Comparison of ENCODE assay signal across 25 cellular contexts in the genomic region with DNA sequence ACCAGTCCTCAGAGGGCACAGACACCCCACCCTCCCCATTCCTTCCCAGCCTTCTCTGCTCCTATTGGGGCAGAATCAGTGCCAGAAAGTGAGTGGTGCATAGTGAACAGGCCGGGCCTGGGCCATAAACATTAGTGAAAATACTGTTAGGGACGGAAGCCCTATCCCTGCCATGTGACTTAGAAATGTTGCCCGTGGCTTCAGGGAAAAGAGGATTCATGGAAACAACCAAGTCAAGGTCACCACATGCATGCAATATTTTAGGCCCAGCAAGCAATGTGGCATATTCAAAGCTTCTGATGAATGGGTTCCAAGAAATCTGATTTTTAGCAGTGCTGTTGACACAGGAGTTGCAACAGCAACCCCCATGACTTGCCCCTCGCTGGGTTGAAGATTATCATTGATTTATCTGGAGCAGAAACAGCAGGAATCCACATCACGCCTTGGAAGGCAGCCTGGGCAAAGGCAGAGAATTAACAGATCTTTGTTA. TPM values are rescaled to one million over a fixed set of nuclear protein-coding genes. Genes with fewer than 3 reads are reported as not detected.
DNase-seq lines count a peak whose midpoint lies in the region; ATAC-seq and TF ChIP-seq lines count a peak whose summit lies in the region.
"Had no signal": no experiment of that assay in that cellular context is flagged by ENCODE, and none has a peak within 500 bp of the region (broad histone marks: within the 10 kb centered on the region; RNA-seq: fewer than 3 reads in every experiment).

No MANE protein-coding gene starts in this region.

- in situ Hi-C loops in HAP-1 (cut with MboI; ENCODE audit: low sequenced_read_pairs), result no loop called here

- no peak for ATAC-seq in Right ventricle myocardium inferior
- ATAC-seq: A549; stimulated activated naive CD8-positive, alpha-beta T cell treated with anti-CD3 and anti-CD28 coated beads, Interleukin-15, amount 100 ng/mL, for 72 hours had no signal

- intact Hi-C loops in left ventricle myocardium inferior (cut with micrococcal nuclease), result no loop called here
- intact Hi-C loops in Right ventricle myocardium inferior (cut with DNase I), result no loop called here
- intact Hi-C loops in vagina (cut with DNase I), result no loop called here
- intact Hi-C loops in ascending aorta (cut with DNase I), result no loop called here

- DNase-seq in left ventricle myocardium inferior (no peak), Right ventricle myocardium inferior (ENCODE audit: missing footprints) (no peak), amniotic epithelial cell (ENCODE audit: low read depth) (peak; percentile 89), vagina (ENCODE audit: extremely low spot score in 2 of 2) (no peak), cortex of kidney (lab: John Stamatoyannopoulos, UW) (no peak), ascending aorta (ENCODE audit: low spot score in 2 of 2) (no peak), HAP-1 (ENCODE audit: low spot score in 2 of 2) (no peak)
- DNase-seq: activated B cell treated with CpG ODN at 0.5 μM for 24 hours; activated CD4-positive, alpha-beta memory T cell treated with anti-CD3 and anti-CD28 coated beads, Interleukin-2, amount 10 ng/mL, durations not matched to agents 7 days and 5 days; activated gamma-delta T cell treated with Interleukin-2 at 50 U/mL for 16 hours; caudate nucleus; hippocampal formation; MG63; NCI-H1436 treated with DMSO at 0.1 percent for 48 hours; NCI-H2171; occipital lobe; retina; stimulated activated naive CD8-positive, alpha-beta T cell treated with anti-CD3 and anti-CD28 coated beads, Interleukin-15, amount 100 ng/mL, for 72 hours; T-helper 9 cell; upper lobe of left lung had no signal

- no peaks in the 10 kb centered on the region for H3K9me3 ChIP-seq in left ventricle myocardium inferior (replicated peaks)
- no peaks in the 10 kb centered on the region for H3K9me3 ChIP-seq in mesodermal cell (ENCODE audit: control insufficient read depth, low read length)
- no peaks in the 10 kb centered on the region for H3K9me3 ChIP-seq in vagina
- H3K9me3 ChIP-seq in ascending aorta, result no peaks in the 10 kb centered on the region
- H3K9me3 ChIP-seq in HAP-1, result no peaks in the 10 kb centered on the region
- H3K9me3 ChIP-seq: A549, MG63, upper lobe of left lung had no signal

- 38 to 47% methylated on average over 4 of the region's 5 CpGs for WGBS in mesodermal cell (ENCODE audit: insufficient coverage in 2 of 2), 2 experiments

- H3K4me1 ChIP-seq in left ventricle myocardium inferior (peaks cover 66% of the 10 kb centered on the region), mesodermal cell (ENCODE audit: control insufficient read depth, insufficient read depth, low read length, poor library complexity, severe bottlenecking) (peaks cover 9% of the 10 kb centered on the region), vagina (peaks cover 44% of the 10 kb centered on the region), ascending aorta (no peaks in the 10 kb centered on the region), HAP-1 (no peaks in the 10 kb centered on the region)
- H3K4me1 ChIP-seq: upper lobe of left lung had no signal

- no peak overlapping the region for H3K4me3 ChIP-seq in left ventricle myocardium inferior
- H3K4me3 ChIP-seq in mesodermal cell (ENCODE audit: extremely low read depth, insufficient read depth, low read length, poor library complexity, severe bottlenecking), result no peak overlapping the region
- H3K4me3 ChIP-seq in vagina, result no peak overlapping the region
- no peak overlapping the region for H3K4me3 ChIP-seq in ascending aorta
- H3K4me3 ChIP-seq in HAP-1, result no peak overlapping the region
- H3K4me3 ChIP-seq: A549, lung, MG63, upper lobe of left lung had no signal

- H3K36me3 ChIP-seq in left ventricle myocardium inferior, result no peaks in the 10 kb centered on the region
- no peaks in the 10 kb centered on the region for H3K36me3 ChIP-seq in mesodermal cell (ENCODE audit: control insufficient read depth, insufficient read depth, low read length)
- H3K36me3 ChIP-seq in vagina, result no peaks in the 10 kb centered on the region
- no peaks in the 10 kb centered on the region for H3K36me3 ChIP-seq in ascending aorta
- no peaks in the 10 kb centered on the region for H3K36me3 ChIP-seq in HAP-1 (replicated peaks)
- H3K36me3 ChIP-seq: MG63, upper lobe of left lung had no signal

- no peaks in the 10 kb centered on the region for H3K27me3 ChIP-seq in left ventricle myocardium inferior (ENCODE audit: low read depth)
- no peaks in the 10 kb centered on the region for H3K27me3 ChIP-seq in vagina
- H3K27me3 ChIP-seq in ascending aorta, result no peaks in the 10 kb centered on the region
- no peaks in the 10 kb centered on the region for H3K27me3 ChIP-seq in HAP-1 (ENCODE audit: low read depth)
- H3K27me3 ChIP-seq: MG63, upper lobe of left lung had no signal

- no peak for TF ChIP-seq POLR2A in vagina (IDR thresholded peaks at IDR 0.05)

- TF ChIP-seq CTCF in left ventricle myocardium inferior (IDR thresholded peaks at IDR 0.05; ENCODE audit: borderline replicate concordance) (no peak), vagina (IDR thresholded peaks at IDR 0.05) (no peak), ascending aorta (IDR thresholded peaks at IDR 0.05) (no peak)

- peak overlapping the region; percentile 84 for H3K27ac ChIP-seq in left ventricle myocardium inferior (replicated peaks)
- H3K27ac ChIP-seq in mesodermal cell (ENCODE audit: low read depth, low read length, severe bottlenecking), result peak overlapping the region; percentile 25
- peak overlapping the region; percentile 22 for H3K27ac ChIP-seq in vagina
- no peak overlapping the region for H3K27ac ChIP-seq in ascending aorta
- H3K27ac ChIP-seq: A549, HL-60, RWPE1, upper lobe of left lung had no signal

RNA-seq across cellular contexts. Expression of a gene that starts 52.3 kb away (rescaled TPM):
- total RNA-seq in left ventricle myocardium inferior (19.2 TPM), Right ventricle myocardium inferior (21.2 TPM), vagina (269 TPM), ascending aorta (241 TPM)
- polyA plus RNA-seq in mesodermal cell (2013, experiment 1 of 2), result 71.1 TPM
- polyA plus RNA-seq in mesodermal cell (2013, experiment 2 of 2), result 69.7 TPM

Comparison
In these comparisons a context has a peak if more than half of its experiments do, and no peak if none do; other contexts are left out.
1. H3K27ac ChIP-seq: peak in left ventricle myocardium inferior (single experiment), mesodermal cell (single experiment) and vagina (single experiment); none in ascending aorta (0 of 2).
2. RNA of a gene that starts 52.3 kb away (total RNA-seq): 269 TPM in vagina (single experiment) and 241 TPM in ascending aorta (single experiment); 21.2 TPM in Right ventricle myocardium inferior (single experiment) and 19.2 TPM in left ventricle myocardium inferior (single experiment); every median in the first group is over 10 times any median in the second.